In the genomic region with DNA sequence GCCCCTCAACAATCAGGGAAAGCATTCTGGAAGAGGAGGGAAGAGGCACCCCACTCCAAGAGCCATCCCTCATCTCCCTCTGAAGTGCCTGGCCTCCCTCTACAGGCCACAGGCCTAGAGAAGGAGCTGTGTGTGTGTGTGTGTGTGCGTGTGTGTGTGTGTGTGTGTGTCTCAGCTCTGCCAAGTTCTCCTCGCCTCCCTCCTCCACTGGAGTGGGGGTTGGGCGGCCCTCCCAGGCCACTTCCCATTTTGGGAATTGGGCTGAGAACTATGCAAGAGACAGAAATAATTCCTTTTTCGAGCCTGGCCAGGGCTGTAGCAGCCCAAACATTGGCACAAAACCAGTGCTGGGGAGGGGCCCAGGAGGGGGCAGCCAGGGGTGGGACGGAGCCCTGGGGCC, we compare ENCODE assay signal across 11 cellular contexts. TPM values are rescaled to one million over a fixed set of nuclear protein-coding genes. Genes with fewer than 3 reads are reported as not detected.
DNase-seq lines count a peak whose midpoint lies in the region; ATAC-seq and TF ChIP-seq lines count a peak whose summit lies in the region.
"Had no signal": no experiment of that assay in that cellular context is flagged by ENCODE, and none has a peak within 500 bp of the region (broad histone marks: within the 10 kb centered on the region; RNA-seq: fewer than 3 reads in every experiment).

No MANE protein-coding gene starts in this region.

- H3K27me3 ChIP-seq in iPS DF 6.9 (ENCODE audit: control insufficient read depth, insufficient read depth, low read length) (no peaks in the 10 kb centered on the region), psoas muscle (ENCODE audit: insufficient read depth in 3 of 3, low read length in 2 of 3) (no peaks in the 10 kb centered on the region)

- H3K4me1 ChIP-seq in iPS DF 6.9 (ENCODE audit: control insufficient read depth, insufficient read depth, low read length): peaks cover 6% of the 10 kb centered on the region; the same call in 1 of the 2 replicates
- peaks cover 8% of the 10 kb centered on the region for H3K4me1 ChIP-seq in psoas muscle
- H3K4me1 ChIP-seq: Caco-2 had no signal

- peak; percentile 49 for DNase-seq in H4 (ENCODE audit: low spot score)
- DNase-seq in cardiac fibroblast (ENCODE audit: low read depth in 2 of 2): peak; percentile 33 to 83
- peak; percentile 31 for DNase-seq in iPS DF 6.9 (ENCODE audit: low read depth, low spot score)
- DNase-seq in psoas muscle: peak; percentile 83 to 91
- DNase-seq in NCI-H2171 (lab: John Stamatoyannopoulos, UW): no peak
- DNase-seq in NOMO-1 (lab: John Stamatoyannopoulos, UW; ENCODE audit: unreplicated experiment in 2 of 2): no peak
- no peak for DNase-seq in A172 (ENCODE audit: low spot score)
- DNase-seq: amniotic stem cell, NCI-H146 had no signal

- WGBS in iPS DF 6.9 (ENCODE audit: insufficient coverage, insufficient read length): no CpG with 5 or more reads among the region's 5 CpGs
- WGBS in psoas muscle, 3 donors: 27 to 35% (median 29%) methylated on average over 5 of the region's 5 CpGs

- TF ChIP-seq CTCF in cardiac fibroblast (IDR thresholded peaks at IDR 0.05; ENCODE audit: low read depth, low read length) (no peak), psoas muscle (IDR thresholded peaks at IDR 0.05) (no peak)

- H3K9me3 ChIP-seq in iPS DF 6.9 (ENCODE audit: control insufficient read depth, insufficient read depth, low read length): no peaks in the 10 kb centered on the region
- H3K9me3 ChIP-seq in psoas muscle: no peaks in the 10 kb centered on the region
- H3K9me3 ChIP-seq: Caco-2 had no signal

- H3K27ac ChIP-seq in iPS DF 6.9 (ENCODE audit: low read length): no peak overlapping the region
- H3K27ac ChIP-seq in psoas muscle: peak overlapping the region; percentile 46

- H3K4me3 ChIP-seq in cardiac fibroblast (replicated peaks in 1 of 2; ENCODE audit: low read depth in 2 of 2, low read length in 2 of 2) (no peak overlapping the region), iPS DF 6.9 (ENCODE audit: low read length) (no peak overlapping the region), psoas muscle (no peak overlapping the region)

- no peaks in the 10 kb centered on the region for H3K36me3 ChIP-seq in iPS DF 6.9 (ENCODE audit: control insufficient read depth, insufficient read depth, low read length)
- no peaks in the 10 kb centered on the region for H3K36me3 ChIP-seq in psoas muscle (ENCODE audit: insufficient read depth in 1 of 2, low read depth in 1 of 2)

- peak; percentile 47 to 78 (median 56) for ATAC-seq in psoas muscle
- ATAC-seq in HG03039 (IDR thresholded peaks at IDR 0.05; ENCODE audit: unreplicated experiment): no peak

- intact Hi-C loops in psoas muscle (cut with DNase I): no loop called here

RNA-seq across cellular contexts. Expression of a gene that starts 35.7 kb away (rescaled TPM):
- 0.02 TPM in 1 of 2 replicates, not detected in the other for total RNA-seq in H4 (2014; rRNA removed; shearing (Covaris generic))
- total RNA-seq in psoas muscle: 10 to 100 TPM in 2 of 4 donors, 1 to 10 TPM in 2; 5.3 to 44.0 (median 15.6) TPM
- polyA plus RNA-seq in psoas muscle: 1 to 10 TPM; 1.8 to 3.2 (median 2.5) TPM
- total RNA-seq in A172 (2014; rRNA removed; shearing (Covaris generic)): 0.31 and 0.41 TPM in 2 replicates

Comparison
In these comparisons a context has a peak if more than half of its experiments do, and no peak if none do; other contexts are left out.
1. DNase-seq: peak in H4 (single experiment), cardiac fibroblast (2 of 2), iPS DF 6.9 (single experiment) and psoas muscle (2 of 2); none in NCI-H2171 (single experiment), NOMO-1 (0 of 2) and A172 (single experiment).